Comparison of ENCODE assay signal across 8 cellular contexts in genomic region chr6:108118791-108119211, GRCh38. TPM values are rescaled to one million over a fixed set of nuclear protein-coding genes. Genes with fewer than 3 reads are reported as not detected.
DNase-seq lines count a peak whose midpoint lies in the region; ATAC-seq and TF ChIP-seq lines count a peak whose summit lies in the region.

No MANE protein-coding gene starts in this region.

- peaks cover 5% of the 10 kb centered on the region for H3K4me1 ChIP-seq in rectal smooth muscle tissue (ENCODE audit: control insufficient read depth, insufficient read depth, low read length)

- H3K4me3 ChIP-seq in epithelial cell of esophagus (ENCODE audit: low read length) (peak overlapping the region; percentile 21), rectal smooth muscle tissue (ENCODE audit: low read length) (peak overlapping the region; percentile 62)

- no peak overlapping the region for H3K9ac ChIP-seq in rectal smooth muscle tissue (ENCODE audit: low read length)

- DNase-seq in ELF-1 (ENCODE audit: low read depth, low spot score) (peak; percentile 30), OCI-M1 (lab: John Stamatoyannopoulos, UW) (peak; percentile 38), epithelial cell of esophagus (ENCODE audit: low read depth) (no peak), mesenteric fat pad (ENCODE audit: low spot score) (no peak), GM19240 (ENCODE audit: insufficient read length, low spot score) (no peak)

- H3K27me3 ChIP-seq in rectal smooth muscle tissue (ENCODE audit: control insufficient read depth, insufficient read depth, low read length) = peaks cover 66% of the 10 kb centered on the region

- ATAC-seq in GM19395 (IDR thresholded peaks at IDR 0.05; ENCODE audit: unreplicated experiment) (no peak), GM19324 (IDR thresholded peaks at IDR 0.05; ENCODE audit: low FRiP score, unreplicated experiment) (no peak)

- no peak for TF ChIP-seq CTCF in epithelial cell of esophagus (IDR thresholded peaks at IDR 0.05; ENCODE audit: insufficient read depth, low read depth, low read length, missing control alignments)

- H3K36me3 ChIP-seq in rectal smooth muscle tissue (ENCODE audit: control insufficient read depth, insufficient read depth, low read length) = no peaks in the 10 kb centered on the region

- no peak overlapping the region for H3K27ac ChIP-seq in rectal smooth muscle tissue (ENCODE audit: low read depth, low read length)

RNA-seq across cellular contexts. Expression of gene OSTM1, which starts 44.3 kb away (rescaled TPM):
- total RNA-seq in mesenteric fat pad = 106 TPM

RNA-seq across cellular contexts. Expression of gene NR2E1, which starts 47.0 kb away (rescaled TPM):
- total RNA-seq in mesenteric fat pad = not detected

Comparison
In these comparisons a context has a peak if more than half of its experiments do, and no peak if none do; other contexts are left out.
1. DNase-seq: peak in ELF-1 (single experiment) and OCI-M1 (single experiment); none in epithelial cell of esophagus (single experiment), mesenteric fat pad (single experiment) and GM19240 (single experiment).